24 cellular contexts compared by ENCODE assay signal in the genomic region with DNA sequence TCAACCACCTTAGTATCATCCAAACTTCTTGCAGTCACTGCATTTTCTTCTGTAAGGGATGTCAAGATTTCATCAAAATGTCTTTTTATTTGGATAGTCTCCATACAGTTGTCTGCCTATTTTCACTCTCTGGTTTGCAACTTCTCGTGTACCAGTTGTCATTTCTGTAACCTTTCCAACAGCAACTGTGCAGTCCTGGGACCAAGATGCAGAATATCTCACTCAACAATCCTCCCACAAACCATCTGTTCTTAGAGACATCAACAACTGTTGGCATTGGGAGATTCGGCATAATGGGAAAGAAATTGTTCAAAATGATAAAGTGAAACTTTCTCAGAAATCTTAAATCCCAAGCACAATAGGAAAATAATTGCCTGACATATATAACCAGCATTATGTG.
DNase-seq lines count a peak whose midpoint lies in the region; ATAC-seq lines count a peak whose summit lies in the region.
"Had no signal": no experiment of that assay in that cellular context is flagged by ENCODE, and none has a peak within 500 bp of the region (broad histone marks: within the 10 kb centered on the region; RNA-seq: fewer than 3 reads in every experiment).

No MANE protein-coding gene starts in this region.

- ATAC-seq in HG02852 (IDR thresholded peaks at IDR 0.05; ENCODE audit: unreplicated experiment) = no peak
- ATAC-seq: GM12878 had no signal

- no peaks in the 10 kb centered on the region for H3K4me1 ChIP-seq in ACC112 (ENCODE audit: control insufficient read depth, insufficient read depth, low read length, unreplicated experiment)
- H3K4me1 ChIP-seq: BLaER1 had no signal

- H3K4me3 ChIP-seq in ACC112 (ENCODE audit: low read depth, low read length) = peak overlapping the region; percentile 19; the same call in 1 of the 2 replicates
- H3K4me3 ChIP-seq in skeletal muscle cell (ENCODE audit: low read depth, low read length) = no peak overlapping the region
- H3K4me3 ChIP-seq: BLaER1, GM12878 had no signal

- DNase-seq in NCI-H446 (lab: John Stamatoyannopoulos, UW) (peak; percentile 33 to 86), inferior parietal cortex (ENCODE audit: extremely low spot score) (peak; percentile 71), skeletal muscle cell (ENCODE audit: low read depth) (peak; percentile 23), EL (no peak), GDM1 (lab: John Stamatoyannopoulos, UW) (no peak)
- DNase-seq: 8988T; CD4-positive, CD25-positive, alpha-beta regulatory T cell; DMS53; HCEC 1CT; NCI-H1092; NCI-H1417 treated with DMSO at 0.1 percent for 48 hours; NCI-H187 treated with DMSO at 0.1 percent for 48 hours; NCI-H2171 treated with DMSO at 0.1 percent for 48 hours; NCI-H345; NCI-H524 treated with DMSO at 0.1 percent for 48 hours; NCI-H82; SIG-M5; SK-N-SH; SW 1271 had no signal

- peak overlapping the region; percentile 77 for H2AFZ ChIP-seq in ACC112 (ENCODE audit: low read length, unreplicated experiment)

- H3K27ac ChIP-seq in ACC112 (ENCODE audit: low read depth, low read length) = no peak overlapping the region
- H3K27ac ChIP-seq: BLaER1, KMS-11 had no signal

- H3K36me3 ChIP-seq in ACC112 (ENCODE audit: insufficient read depth, low read length) = no peaks in the 10 kb centered on the region
- H3K36me3 ChIP-seq: BLaER1 had no signal

- no peaks in the 10 kb centered on the region for H3K79me2 ChIP-seq in ACC112 (ENCODE audit: control insufficient read depth, insufficient read depth, low read length, unreplicated experiment)

- H3K27me3 ChIP-seq in ACC112 (ENCODE audit: insufficient read depth, low read length) = no peaks in the 10 kb centered on the region
- H3K27me3 ChIP-seq: BLaER1 had no signal

Comparison
In these comparisons a context has a peak if more than half of its experiments do, and no peak if none do; other contexts are left out.
1. DNase-seq: peak in NCI-H446 (2 of 2), inferior parietal cortex (single experiment) and skeletal muscle cell (single experiment); none in EL (single experiment) and GDM1 (single experiment).